Comparison of ENCODE assay signal across 18 cellular contexts in genomic region chr17:73338566-73339247, GRCh38. TPM values are rescaled to one million over a fixed set of nuclear protein-coding genes. Genes with fewer than 3 reads are reported as not detected.
DNase-seq lines count a peak whose midpoint lies in the region; ATAC-seq, FAIRE-seq and TF ChIP-seq lines count a peak whose summit lies in the region.
"Had no signal": no experiment of that assay in that cellular context is flagged by ENCODE, and none has a peak within 500 bp of the region (broad histone marks: within the 10 kb centered on the region; RNA-seq: fewer than 3 reads in every experiment).

No MANE protein-coding gene starts in this region.

- H3K4me1 ChIP-seq in right cardiac atrium (ENCODE audit: control insufficient read depth, insufficient read depth, low read length) (peaks cover 8% of the 10 kb centered on the region), kidney (ENCODE audit: control insufficient read depth in 1 of 2, insufficient read depth in 1 of 2, low read depth in 1 of 2, low read length in 2 of 2) (peaks cover 0 to 10% of the 10 kb centered on the region in 2 donors), gastrocnemius medialis (peaks cover 12 to 25% of the 10 kb centered on the region in 2 donors)

- in situ Hi-C loops in gastrocnemius medialis (cut with MboI; ENCODE audit: low sequenced_read_pairs in 4 of 4): no loop called here

- FAIRE-seq in kidney (lab: Jason Lieb, UNC): no peak
- FAIRE-seq: frontal cortex, GM18507, HepG2 had no signal

- H3K27ac ChIP-seq in right cardiac atrium (ENCODE audit: low read length) (peak overlapping the region; percentile 2), kidney (ENCODE audit: low read depth in 2 of 2, low read length in 2 of 2) (no peak overlapping the region), gastrocnemius medialis (peak overlapping the region; percentile 49 to 77 (median 64))

- TF ChIP-seq POLR2A in gastrocnemius medialis (IDR thresholded peaks at IDR 0.05): no peak

- no peak overlapping the region for H3K9ac ChIP-seq in kidney (ENCODE audit: low read length in 2 of 2)

- H3K36me3 ChIP-seq in kidney (ENCODE audit: control insufficient read depth in 1 of 2, insufficient read depth in 2 of 2, low read length in 2 of 2) (no peaks in the 10 kb centered on the region), gastrocnemius medialis (no peaks in the 10 kb centered on the region)

- no peaks in the 10 kb centered on the region for H3K9me3 ChIP-seq in right cardiac atrium (ENCODE audit: control insufficient read depth, low read length)
- H3K9me3 ChIP-seq in kidney (ENCODE audit: control insufficient read depth in 1 of 2, low read length in 2 of 2): no peaks in the 10 kb centered on the region
- no peaks in the 10 kb centered on the region for H3K9me3 ChIP-seq in gastrocnemius medialis

- no peaks in the 10 kb centered on the region for H3K27me3 ChIP-seq in right cardiac atrium (ENCODE audit: control insufficient read depth, insufficient read depth)
- H3K27me3 ChIP-seq in gastrocnemius medialis: peaks cover 0 to 9% (median 0%) of the 10 kb centered on the region in 3 donors

- intact Hi-C loops in right cardiac atrium (cut with DNase I): no loop called here
- intact Hi-C loops in left ventricle myocardium superior (cut with micrococcal nuclease): no loop called here
- intact Hi-C loops in kidney (cut with DNase I): no loop called here
- intact Hi-C loops in gastrocnemius medialis (cut with DNase I; ENCODE audit: low total_unique reads): no loop called here

- ATAC-seq in right cardiac atrium (no peak), left ventricle myocardium superior (no peak), gastrocnemius medialis (no peak), HG02852 (IDR thresholded peaks at IDR 0.05; ENCODE audit: unreplicated experiment) (no peak)
- ATAC-seq: activated CD4-positive, alpha-beta T cell treated with anti-CD3 and anti-CD28 coated beads for 36 hours; HepG2; T-helper 17 cell had no signal

- H3K4me3 ChIP-seq in right cardiac atrium (ENCODE audit: low read length) (no peak overlapping the region), kidney (ENCODE audit: low read length in 2 of 2) (no peak overlapping the region), gastrocnemius medialis (no peak overlapping the region)
- H3K4me3 ChIP-seq: PC-9 had no signal

- WGBS in right cardiac atrium: 83% methylated on average over 22 of the region's 22 CpGs

- no peak for TF ChIP-seq CTCF in kidney (IDR thresholded peaks at IDR 0.05; ENCODE audit: borderline replicate concordance, extremely low read depth, insufficient read depth)
- TF ChIP-seq CTCF in gastrocnemius medialis (IDR thresholded peaks at IDR 0.05 in 4 of 5, conservative IDR thresholded peaks at IDR 0.05 in 1 of 5): no peak

- peak in 1 of 3 donors; percentile 51 for DNase-seq in right cardiac atrium
- DNase-seq in left ventricle myocardium superior: no peak
- peak; percentile 69 for DNase-seq in kidney
- DNase-seq in gastrocnemius medialis: no peak
- DNase-seq in activated CD8-positive, alpha-beta memory T cell treated with anti-CD3 and anti-CD28 coated beads, Interleukin-2, amount 50 U/mL, for 48 hours: no peak
- DNase-seq in activated CD4-positive, alpha-beta T cell treated with anti-CD3 and anti-CD28 coated beads for 4 hours: no peak
- no peak for DNase-seq in NCI-H2227 treated with DMSO at 0.1 percent for 48 hours (lab: John Stamatoyannopoulos, UW)
- DNase-seq: activated CD4-positive, alpha-beta T cell treated with anti-CD3 and anti-CD28 coated beads for 36 hours; amniotic stem cell; effector memory CD4-positive, alpha-beta T cell; NCI-H1092 treated with DMSO at 0.1 percent for 48 hours; PC-9; stimulated activated CD4-positive, alpha-beta T cell treated with anti-CD3 and anti-CD28 coated beads, Interleukin-4, amount 100 ng/mL, for 1 hour; T-helper 17 cell had no signal

RNA-seq across cellular contexts. Expression of gene CDC42EP4, which starts 26.9 kb away (rescaled TPM):
- total RNA-seq in right cardiac atrium (10 to 100 TPM; 28.1 to 47.1 (median 38.4) TPM), left ventricle myocardium superior (51.4 TPM), kidney (76.9 TPM), gastrocnemius medialis (10 to 100 TPM; 35.8 to 57.0 (median 47.1) TPM)
- polyA plus RNA-seq in right cardiac atrium (31.9 TPM), kidney (ENCODE audit: insufficient read depth, low read depth, low replicate concordance) (26.2 TPM)

Comparison
In these comparisons a context has a peak if more than half of its experiments do, and no peak if none do; other contexts are left out.
1. H3K27ac ChIP-seq: peak in right cardiac atrium (single experiment) and gastrocnemius medialis (4 of 4); none in kidney (0 of 2).